In the genomic region with DNA sequence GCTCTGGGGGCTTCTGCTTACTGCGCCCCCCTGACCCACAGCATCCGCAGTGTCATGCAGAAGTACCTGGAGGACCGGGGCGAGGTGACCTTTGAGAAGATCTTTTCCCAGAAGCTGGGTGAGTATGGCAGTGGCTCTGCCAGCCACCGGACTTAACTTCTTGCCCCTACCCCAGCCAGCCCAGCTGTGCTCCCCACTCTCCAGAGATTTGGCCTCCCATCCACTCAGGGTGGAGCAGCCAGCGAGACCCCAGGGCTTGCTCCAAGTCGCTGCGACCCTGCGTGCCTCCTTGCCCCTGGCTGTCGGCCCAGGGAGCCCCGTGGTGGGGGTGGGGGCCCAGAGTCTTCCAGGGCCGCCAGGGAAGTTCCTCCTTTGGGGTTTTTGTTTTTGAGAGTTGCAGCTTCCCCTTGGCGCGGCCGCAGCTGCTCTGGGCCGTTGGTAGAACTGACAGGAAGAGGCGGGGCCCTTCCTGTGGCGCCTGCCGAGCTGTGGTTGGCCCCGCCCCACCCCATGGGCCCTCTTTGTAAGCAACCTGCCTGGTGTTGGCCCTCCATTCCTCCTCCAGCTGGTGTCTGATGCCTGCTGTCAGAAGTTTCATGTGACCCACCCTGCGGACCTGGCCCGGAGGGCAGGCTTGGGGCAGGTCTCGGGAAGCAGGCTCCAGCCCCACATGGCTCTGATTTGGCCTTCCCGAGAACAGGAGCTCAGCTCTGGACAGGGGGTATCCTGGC, we compare ENCODE assay signal across 8 cellular contexts. TPM values are rescaled to one million over a fixed set of nuclear protein-coding genes. Genes with fewer than 3 reads are reported as not detected.
A peak's percentile ranks its signal among the peaks of the same experiment; 100 is the strongest.
DNase-seq lines count a peak whose midpoint lies in the region; ATAC-seq and TF ChIP-seq lines count a peak whose summit lies in the region.

No MANE protein-coding gene starts in this region.

- H3K4me3 ChIP-seq in AG10803 (ENCODE audit: low read length) (peak overlapping the region; percentile 56), fibroblast of villous mesenchyme (ENCODE audit: low read depth, low read length) (peak overlapping the region; percentile 43)

- peak; percentile 75 for ATAC-seq in HG03342 (IDR thresholded peaks at IDR 0.05; ENCODE audit: unreplicated experiment)

- TF ChIP-seq CTCF in AG10803 (conservative IDR thresholded peaks at IDR 0.05; ENCODE audit: low read length) (no peak), fibroblast of villous mesenchyme (IDR thresholded peaks at IDR 0.05; ENCODE audit: insufficient read depth, low read depth, low read length) (no peak)

- DNase-seq in AG10803 (ENCODE audit: low read depth): peak; percentile 74
- peak; percentile 81 to 82 for DNase-seq in activated T-helper 1 cell treated with anti-CD3 and anti-CD28 coated beads, Interleukin-2, amount 50 U/mL, for 16 hours (ENCODE audit: low read depth in 1 of 2, low spot score in 1 of 2)
- DNase-seq in fibroblast of villous mesenchyme (ENCODE audit: low read depth): peak; percentile 79
- peak; percentile 68 for DNase-seq in pons (ENCODE audit: low spot score)
- DNase-seq in ureter (ENCODE audit: low spot score): peak; percentile 90

- peak; percentile 58 for TF ChIP-seq POLR2A in GM19193 (IDR thresholded peaks at IDR 0.05; ENCODE audit: extremely low read depth, insufficient read depth, insufficient read length)

TF ChIP-seq in PFSK-1, 5 proteins besides CTCF, POLR2A, EP300 and RAD21:
- TF ChIP-seq TAF1 (IDR thresholded peaks at IDR 0.05; ENCODE audit: borderline replicate concordance, insufficient read depth, low read length) (no peak), POLR2AphosphoS5 (IDR thresholded peaks at IDR 0.05; ENCODE audit: low read depth, low read length) (peak; percentile 15; the same call in 1 of the 2 replicates), FOXP2 (optimal IDR thresholded peaks at IDR 0.05; ENCODE audit: borderline replicate concordance, extremely low read depth, extremely low read length, insufficient read depth) (peak; percentile 62), SIN3A (IDR thresholded peaks at IDR 0.05; ENCODE audit: borderline replicate concordance, insufficient read depth, low read length) (peak; percentile 87; the same call in 1 of the 2 replicates)
- TF ChIP-seq, protein P1, sequence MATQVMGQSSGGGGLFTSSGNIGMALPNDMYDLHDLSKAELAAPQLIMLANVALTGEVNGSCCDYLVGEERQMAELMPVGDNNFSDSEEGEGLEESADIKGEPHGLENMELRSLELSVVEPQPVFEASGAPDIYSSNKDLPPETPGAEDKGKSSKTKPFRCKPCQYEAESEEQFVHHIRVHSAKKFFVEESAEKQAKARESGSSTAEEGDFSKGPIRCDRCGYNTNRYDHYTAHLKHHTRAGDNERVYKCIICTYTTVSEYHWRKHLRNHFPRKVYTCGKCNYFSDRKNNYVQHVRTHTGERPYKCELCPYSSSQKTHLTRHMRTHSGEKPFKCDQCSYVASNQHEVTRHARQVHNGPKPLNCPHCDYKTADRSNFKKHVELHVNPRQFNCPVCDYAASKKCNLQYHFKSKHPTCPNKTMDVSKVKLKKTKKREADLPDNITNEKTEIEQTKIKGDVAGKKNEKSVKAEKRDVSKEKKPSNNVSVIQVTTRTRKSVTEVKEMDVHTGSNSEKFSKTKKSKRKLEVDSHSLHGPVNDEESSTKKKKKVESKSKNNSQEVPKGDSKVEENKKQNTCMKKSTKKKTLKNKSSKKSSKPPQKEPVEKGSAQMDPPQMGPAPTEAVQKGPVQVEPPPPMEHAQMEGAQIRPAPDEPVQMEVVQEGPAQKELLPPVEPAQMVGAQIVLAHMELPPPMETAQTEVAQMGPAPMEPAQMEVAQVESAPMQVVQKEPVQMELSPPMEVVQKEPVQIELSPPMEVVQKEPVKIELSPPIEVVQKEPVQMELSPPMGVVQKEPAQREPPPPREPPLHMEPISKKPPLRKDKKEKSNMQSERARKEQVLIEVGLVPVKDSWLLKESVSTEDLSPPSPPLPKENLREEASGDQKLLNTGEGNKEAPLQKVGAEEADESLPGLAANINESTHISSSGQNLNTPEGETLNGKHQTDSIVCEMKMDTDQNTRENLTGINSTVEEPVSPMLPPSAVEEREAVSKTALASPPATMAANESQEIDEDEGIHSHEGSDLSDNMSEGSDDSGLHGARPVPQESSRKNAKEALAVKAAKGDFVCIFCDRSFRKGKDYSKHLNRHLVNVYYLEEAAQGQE (IDR thresholded peaks at IDR 0.05; ENCODE audit: insufficient read depth in 1 of 2, low read depth in 2 of 2, low read length in 2 of 2): 0 out of 4 replicates have a peak, but pooled peaks of 1 of the 2 experiments have one; percentile 42

RNA-seq across cellular contexts. Expression of a gene that starts 11.1 kb away (rescaled TPM):
- polyA plus RNA-seq in PFSK-1 (2012; ENCODE audit: insufficient read length, low read depth): 195 TPM
- 24.5 and 33.2 TPM in 2 replicates for total RNA-seq in fibroblast of villous mesenchyme
- total RNA-seq in ureter: 75.9 TPM

RNA-seq across cellular contexts. Expression of a gene that starts 11.7 kb away (rescaled TPM):
- polyA plus RNA-seq in PFSK-1 (2012; ENCODE audit: insufficient read length, low read depth): 84.1 TPM
- total RNA-seq in fibroblast of villous mesenchyme: 29.6 and 29.8 TPM in 2 replicates
- 110 TPM for total RNA-seq in ureter

RNA-seq across cellular contexts. Expression of a gene that starts 25.9 kb away (rescaled TPM):
- 2.1 TPM for polyA plus RNA-seq in PFSK-1 (2012; ENCODE audit: insufficient read length, low read depth)
- total RNA-seq in fibroblast of villous mesenchyme (16.1 and 21.2 TPM in 2 replicates), ureter (258 TPM)

Comparison
In these comparisons a context has a peak if more than half of its experiments do, and no peak if none do; other contexts are left out.
1. Peak in every context shown above with its lines: DNase-seq, ATAC-seq and H3K4me3 ChIP-seq.
2. RNA of a gene that starts 25.9 kb away (total RNA-seq): 258 TPM in ureter (single experiment); 16.1 to 21.2 TPM in fibroblast of villous mesenchyme; every median in the first group is over 10 times any median in the second.